In genomic region chr6:134928151-134928917, GRCh38 we compare ENCODE assay signal across 23 cellular contexts. TPM values are rescaled to one million over a fixed set of nuclear protein-coding genes. Genes with fewer than 3 reads are reported as not detected.
A peak's percentile ranks its signal among the peaks of the same experiment; 100 is the strongest.
DNase-seq lines count a peak whose midpoint lies in the region; ATAC-seq and TF ChIP-seq lines count a peak whose summit lies in the region.
"Had no signal": no experiment of that assay in that cellular context is flagged by ENCODE, and none has a peak within 500 bp of the region (broad histone marks: within the 10 kb centered on the region; RNA-seq: fewer than 3 reads in every experiment).

No MANE protein-coding gene starts in this region.

- no peak overlapping the region for H3K4me3 ChIP-seq in breast epithelium
- H3K4me3 ChIP-seq in right lobe of liver, result no peak overlapping the region
- H3K4me3 ChIP-seq: PC-9 had no signal

- no peak for ATAC-seq in foreskin keratinocyte
- ATAC-seq in right lobe of liver, result peak; percentile 59 to 79 (median 61)
- no peak for ATAC-seq in HG03521 (IDR thresholded peaks at IDR 0.05; ENCODE audit: unreplicated experiment)
- ATAC-seq: HCT116 had no signal

- H3K36me3 Mint-ChIP-seq in MCF 10A (ENCODE audit: insufficient read depth, unreplicated experiment) (peaks cover 7% of the 10 kb centered on the region), endothelial cell (ENCODE audit: low read depth, unreplicated experiment) (peaks cover 4% of the 10 kb centered on the region)

- H3K4me1 ChIP-seq in breast epithelium, result no peaks in the 10 kb centered on the region
- peaks cover 14% of the 10 kb centered on the region for H3K4me1 ChIP-seq in foreskin keratinocyte
- H3K4me1 ChIP-seq in right lobe of liver, result peaks cover 0 to 56% (median 16%) of the 10 kb centered on the region in 4 donors

- H3K9me3 Mint-ChIP-seq in MCF 10A (ENCODE audit: unreplicated experiment), result no peaks in the 10 kb centered on the region
- H3K9me3 Mint-ChIP-seq in endothelial cell (ENCODE audit: unreplicated experiment), result no peaks in the 10 kb centered on the region

- H3K36me3 ChIP-seq in breast epithelium (no peaks in the 10 kb centered on the region), right lobe of liver (peaks cover 0 to 48% (median 20%) of the 10 kb centered on the region in 4 donors)

- no peak overlapping the region for H3K27ac ChIP-seq in breast epithelium
- H3K27ac ChIP-seq in foreskin keratinocyte, result peak overlapping the region; percentile 47
- peak overlapping the region in 2 of 3 donors; percentile 27 to 88 for H3K27ac ChIP-seq in right lobe of liver
- H3K27ac ChIP-seq: KMS-11, PC-9 had no signal

- TF ChIP-seq CTCF in MCF 10A (IDR thresholded peaks at IDR 0.05; ENCODE audit: unreplicated experiment) (no peak), breast epithelium (IDR thresholded peaks at IDR 0.05) (no peak), foreskin keratinocyte (conservative IDR thresholded peaks at IDR 0.05) (no peak), right lobe of liver (IDR thresholded peaks at IDR 0.05) (no peak), endothelial cell (IDR thresholded peaks at IDR 0.05; ENCODE audit: unreplicated experiment) (no peak)

- CTCF ChIA-PET in MCF 10A (lab: Yijun Ruan, JAX), result interaction anchor here (0.8 to 1.5 kb wide), 2 partner anchors 12 to 16 kb away, joined by 3 to 7 read pairs; no protein-coding TSS in a partner anchor

- no peak overlapping the region for H3K4me3 Mint-ChIP-seq in MCF 10A (ENCODE audit: unreplicated experiment)
- no peak overlapping the region for H3K4me3 Mint-ChIP-seq in endothelial cell (ENCODE audit: unreplicated experiment)

- TF ChIP-seq POLR2A in breast epithelium (IDR thresholded peaks at IDR 0.05) (no peak), right lobe of liver (IDR thresholded peaks at IDR 0.05) (no peak)

- no peaks in the 10 kb centered on the region for H3K27me3 Mint-ChIP-seq in MCF 10A (ENCODE audit: insufficient read depth, unreplicated experiment)
- no peaks in the 10 kb centered on the region for H3K27me3 Mint-ChIP-seq in endothelial cell (ENCODE audit: unreplicated experiment)

- H3K4me1 Mint-ChIP-seq in MCF 10A (ENCODE audit: insufficient read depth, unreplicated experiment), result peaks cover 6% of the 10 kb centered on the region
- H3K4me1 Mint-ChIP-seq in endothelial cell (ENCODE audit: unreplicated experiment), result peaks cover 9% of the 10 kb centered on the region

- no TSS peak for BruUV-seq in MCF 10A (replicated peaks; lab: Mats Ljungman, UMichigan)

- H3K27ac Mint-ChIP-seq in MCF 10A (ENCODE audit: low read depth, unreplicated experiment), result peak overlapping the region; percentile 55
- H3K27ac Mint-ChIP-seq in endothelial cell (ENCODE audit: unreplicated experiment), result no peak overlapping the region

- no peaks in the 10 kb centered on the region for H3K27me3 ChIP-seq in breast epithelium
- H3K27me3 ChIP-seq in foreskin keratinocyte, result no peaks in the 10 kb centered on the region
- H3K27me3 ChIP-seq in right lobe of liver, result no peaks in the 10 kb centered on the region

- WGBS in right lobe of liver (ENCODE audit: insufficient coverage, low coverage, low lambda C conversion rate, missing lambda C conversion rate), result 48% methylated on average over 6 of the region's 6 CpGs

- no peak for DNase-seq in MCF 10A (ENCODE audit: unreplicated experiment)
- no peak for DNase-seq in breast epithelium (ENCODE audit: low spot score in 2 of 2)
- peak; percentile 76 for DNase-seq in NCI-H69 (lab: John Stamatoyannopoulos, UW)
- no peak for DNase-seq in foreskin keratinocyte
- DNase-seq in right lobe of liver, result no peak
- no peak for DNase-seq in activated naive CD4-positive, alpha-beta T cell treated with Interleukin-2 at 50 U/mL for 16 hours
- DNase-seq in endothelial cell (ENCODE audit: low spot score), result no peak
- DNase-seq: DMS153, DND-41, IMR-90, NCI-H1048, NCI-H1436, NCI-H187, NCI-H2107, NCI-H524, NCI-H774, PC-9, SHP77 had no signal

- POLR2A ChIA-PET in MCF 10A (lab: Yijun Ruan, JAX), result interaction anchor here (1.1 kb wide), 1 partner anchor 12 kb away, joined by 3 read pairs; no protein-coding TSS in a partner anchor

- H3K9me3 ChIP-seq in breast epithelium, result no peaks in the 10 kb centered on the region
- no peaks in the 10 kb centered on the region for H3K9me3 ChIP-seq in right lobe of liver

- intact Hi-C loops in MCF 10A (cut with micrococcal nuclease), result no loop called here
- intact Hi-C loops in breast epithelium (cut with DNase I; ENCODE audit: low total_unique reads), result no loop called here
- intact Hi-C loops in right lobe of liver (cut with DNase I), result no loop called here

RNA-seq across cellular contexts. Expression of gene ALDH8A1, which starts 21.6 kb away (rescaled TPM):
- total RNA-seq in MCF 10A (2022) (1.1 and 2.0 TPM in 2 replicates), breast epithelium (1 to 10 TPM in 1 of 3 donors, under 1 TPM in 2; 0.66 to 1.5 (median 0.80) TPM), foreskin keratinocyte (0.04 TPM in 1 of 2 replicates, not detected in the other), right lobe of liver (100 to 1,000 TPM in 4 of 6 experiments, 10 to 100 TPM in 2; 91.4 to 175 (median 166) TPM), endothelial cell (ENCODE audit: unreplicated experiment) (0.15 TPM)
- 0.03 TPM in 1 of 2 replicates, not detected in the other for polyA plus RNA-seq in foreskin keratinocyte
- total RNA-seq: H4, SK-MEL-5 had no signal

Comparison
In these comparisons a context has a peak if more than half of its experiments do, and no peak if none do; other contexts are left out.
1. H3K27ac ChIP-seq: peak in foreskin keratinocyte (single experiment) and right lobe of liver (2 of 3); none in breast epithelium (0 of 2).
2. ATAC-seq: peak in right lobe of liver (4 of 4); none in foreskin keratinocyte (single experiment) and HG03521 (single experiment).
3. RNA of gene ALDH8A1, which starts 21.6 kb away (total RNA-seq): 91.4 to 175 TPM in right lobe of liver; 1.1 to 2.0 TPM in MCF 10A, 0.66 to 1.5 TPM in breast epithelium, 0.15 TPM in endothelial cell (single experiment) and 0.04 TPM in foreskin keratinocyte; every median in the first group is over 10 times any median in the second.